Comparison of ENCODE assay signal across 20 cellular contexts in genomic region chr2:182365855-182366254, GRCh38.
DNase-seq lines count a peak whose midpoint lies in the region; ATAC-seq and TF ChIP-seq lines count a peak whose summit lies in the region.
"Had no signal": no experiment of that assay in that cellular context is flagged by ENCODE, and none has a peak within 500 bp of the region (broad histone marks: within the 10 kb centered on the region; RNA-seq: fewer than 3 reads in every experiment).

No MANE protein-coding gene starts in this region.

- H2AFZ ChIP-seq in GM23248: no peak overlapping the region

- TF ChIP-seq CTCF in gastroesophageal sphincter (IDR thresholded peaks at IDR 0.05) (no peak), stomach (IDR thresholded peaks at IDR 0.05) (no peak), HFFc6 (IDR thresholded peaks at IDR 0.05) (no peak)

- H3K9me3 ChIP-seq in GM23248 (ENCODE audit: low read depth) (no peaks in the 10 kb centered on the region), gastroesophageal sphincter (no peaks in the 10 kb centered on the region), stomach (no peaks in the 10 kb centered on the region)
- H3K9me3 ChIP-seq: SJCRH30 had no signal

- no peak for TF ChIP-seq POLR2A in gastroesophageal sphincter (IDR thresholded peaks at IDR 0.05)
- no peak for TF ChIP-seq POLR2A in stomach (IDR thresholded peaks at IDR 0.05)

- H3K27ac Mint-ChIP-seq in HFFc6: no peak overlapping the region
- H3K27ac Mint-ChIP-seq: CD14-positive monocyte had no signal

- no peaks in the 10 kb centered on the region for H3K9me2 ChIP-seq in GM23248 (ENCODE audit: insufficient read depth)

- H3K4me3 ChIP-seq in GM23248 (no peak overlapping the region), gastroesophageal sphincter (no peak overlapping the region), stomach (no peak overlapping the region)
- H3K4me3 ChIP-seq: K562, SJCRH30 had no signal

- no peaks in the 10 kb centered on the region for H4K20me1 ChIP-seq in GM23248 (ENCODE audit: insufficient read depth)

- no peak overlapping the region for H3K9ac ChIP-seq in GM23248

- DNase-seq in GM23248 (no peak), NCI-H748 (lab: John Stamatoyannopoulos, UW; ENCODE audit: unreplicated experiment) (peak; percentile 17), stomach (no peak), HFFc6 (no peak), SW 1271 (lab: John Stamatoyannopoulos, UW) (no peak), AG08395 (ENCODE audit: low spot score) (no peak)
- DNase-seq in stimulated activated CD4-positive, alpha-beta T cell treated with anti-CD3 and anti-CD28 coated beads, Interleukin-4, amount 100 ng/mL, for 24 hours: no peak
- DNase-seq: DMS53, EL, GF-D8, MM.1S, NCI-H1048, NCI-H187, NCI-H2107, NCI-H2227 treated with DMSO at 0.1 percent for 48 hours, OCI-M1, SJCRH30 had no signal

- H3K79me2 ChIP-seq in GM23248 (ENCODE audit: insufficient read depth): no peaks in the 10 kb centered on the region

- H3K9me3 Mint-ChIP-seq in HFFc6: no peaks in the 10 kb centered on the region

- TF ChIP-seq EP300 in gastroesophageal sphincter (IDR thresholded peaks at IDR 0.05): no peak
- TF ChIP-seq EP300 in stomach (IDR thresholded peaks at IDR 0.05): no peak

- no peaks in the 10 kb centered on the region for H3K27me3 ChIP-seq in GM23248 (replicated peaks; ENCODE audit: insufficient read depth)
- no peaks in the 10 kb centered on the region for H3K27me3 ChIP-seq in gastroesophageal sphincter
- H3K27me3 ChIP-seq in stomach: no peaks in the 10 kb centered on the region
- H3K27me3 ChIP-seq: SJCRH30 had no signal

- 95 to 97% methylated on average over 3 of the region's 3 CpGs for WGBS in GM23248 (ENCODE audit: low coverage in 1 of 2, low lambda C conversion rate in 2 of 2, missing lambda C conversion rate in 2 of 2), 2 experiments
- WGBS in gastroesophageal sphincter (ENCODE audit: low coverage in 1 of 2), 2 donors: 66 to 100% methylated on average over 1 to 3 of the region's 3 CpGs
- WGBS in stomach, 5 donors: 52 to 79% (median 66%) methylated on average over 3 of the region's 3 CpGs

- no peak for ATAC-seq in gastroesophageal sphincter
- ATAC-seq: K562 had no signal

- in situ Hi-C loops in GM23248 (cut with MboI): no loop called here

- intact Hi-C loops in stomach (cut with DNase I; ENCODE audit: low total_unique reads): no loop called here

- peaks cover 26% of the 10 kb centered on the region for H3K4me1 Mint-ChIP-seq in HFFc6 (ENCODE audit: low read depth)
- H3K4me1 Mint-ChIP-seq: CD14-positive monocyte had no signal

- H3K4me1 ChIP-seq in GM23248 (ENCODE audit: insufficient read depth) (peaks cover 27% of the 10 kb centered on the region), gastroesophageal sphincter (peaks cover 0 to 15% (median 0%) of the 10 kb centered on the region in 3 donors), stomach (no peaks in the 10 kb centered on the region)
- H3K4me1 ChIP-seq: SJCRH30 had no signal

- no peaks in the 10 kb centered on the region for H3K27me3 Mint-ChIP-seq in HFFc6 (ENCODE audit: insufficient read depth)

- no peaks in the 10 kb centered on the region for H3K36me3 Mint-ChIP-seq in HFFc6 (ENCODE audit: low read depth)
- H3K36me3 Mint-ChIP-seq: CD14-positive monocyte had no signal

- H3F3A ChIP-seq in GM23248 (ENCODE audit: insufficient read depth): peaks cover 8% of the 10 kb centered on the region; the same call in 1 of the 2 replicates

- peak overlapping the region; percentile 70; the same call in 1 of the 2 replicates for H3K27ac ChIP-seq in GM23248
- peak overlapping the region in 3 of 4 donors; percentile 1 to 44 (median 28) for H3K27ac ChIP-seq in gastroesophageal sphincter
- peak overlapping the region in 4 of 5 donors; percentile 36 to 60 (median 44) for H3K27ac ChIP-seq in stomach
- H3K27ac ChIP-seq: SJCRH30 had no signal

- H3K4me2 ChIP-seq in GM23248 (ENCODE audit: unreplicated experiment): no peak overlapping the region

- H3K36me3 ChIP-seq in GM23248 (ENCODE audit: low read depth): no peaks in the 10 kb centered on the region
- H3K36me3 ChIP-seq in gastroesophageal sphincter: no peaks in the 10 kb centered on the region
- H3K36me3 ChIP-seq in stomach: no peaks in the 10 kb centered on the region
- H3K36me3 ChIP-seq: SJCRH30 had no signal

- no peak overlapping the region for H3K4me3 Mint-ChIP-seq in HFFc6
- H3K4me3 Mint-ChIP-seq: CD14-positive monocyte had no signal
